Comparison of ENCODE assay signal across 9 cellular contexts in the genomic region with DNA sequence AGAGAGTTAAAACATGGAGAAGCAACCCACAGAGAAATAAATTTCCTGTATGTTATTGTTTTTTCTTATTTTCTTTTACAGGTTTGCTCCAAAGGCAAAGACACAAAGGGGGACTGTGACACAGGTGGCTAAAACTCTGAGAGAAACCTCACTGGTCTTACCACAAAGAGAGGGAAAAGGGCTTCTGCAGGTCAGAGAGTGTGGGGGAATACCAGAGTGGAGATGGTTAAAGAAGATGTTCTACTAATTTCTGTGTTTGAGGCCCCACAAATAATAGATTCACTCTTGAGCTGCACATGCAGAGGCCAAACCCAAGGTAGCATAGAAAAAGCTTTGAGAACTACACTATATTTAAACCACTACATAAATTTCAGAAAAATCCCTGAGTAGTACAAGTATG.
"Had no signal": no experiment of that assay in that cellular context is flagged by ENCODE, and none has a peak within 500 bp of the region (broad histone marks: within the 10 kb centered on the region; RNA-seq: fewer than 3 reads in every experiment).

No MANE protein-coding gene starts in this region.

- H3K4me3 Mint-ChIP-seq: GM23338, H9, HFFc6 had no signal

- H3K27ac Mint-ChIP-seq: GM23338, H9, HFFc6 had no signal

- H2AFZ ChIP-seq: GM23248, GM23338 had no signal

- H3K9me3 ChIP-seq: HAP-1 had no signal

- H3K4me2 ChIP-seq: GM23338 had no signal

- DNase-seq: GM23248, GOT3, H7, H9, HCEC 1CT, HFFc6 had no signal

- H3K4me1 ChIP-seq: HAP-1 had no signal

- ATAC-seq: GM23338, HCT116 had no signal

- H3K36me3 ChIP-seq: HAP-1 had no signal

- H3K4me1 Mint-ChIP-seq: GM23338, H9 had no signal

- H3K27ac ChIP-seq: GM23248 had no signal

- H3K4me3 ChIP-seq: GM23248, GM23338, HAP-1 had no signal

- H3K9ac ChIP-seq: GM23248 had no signal
